In the genomic region with DNA sequence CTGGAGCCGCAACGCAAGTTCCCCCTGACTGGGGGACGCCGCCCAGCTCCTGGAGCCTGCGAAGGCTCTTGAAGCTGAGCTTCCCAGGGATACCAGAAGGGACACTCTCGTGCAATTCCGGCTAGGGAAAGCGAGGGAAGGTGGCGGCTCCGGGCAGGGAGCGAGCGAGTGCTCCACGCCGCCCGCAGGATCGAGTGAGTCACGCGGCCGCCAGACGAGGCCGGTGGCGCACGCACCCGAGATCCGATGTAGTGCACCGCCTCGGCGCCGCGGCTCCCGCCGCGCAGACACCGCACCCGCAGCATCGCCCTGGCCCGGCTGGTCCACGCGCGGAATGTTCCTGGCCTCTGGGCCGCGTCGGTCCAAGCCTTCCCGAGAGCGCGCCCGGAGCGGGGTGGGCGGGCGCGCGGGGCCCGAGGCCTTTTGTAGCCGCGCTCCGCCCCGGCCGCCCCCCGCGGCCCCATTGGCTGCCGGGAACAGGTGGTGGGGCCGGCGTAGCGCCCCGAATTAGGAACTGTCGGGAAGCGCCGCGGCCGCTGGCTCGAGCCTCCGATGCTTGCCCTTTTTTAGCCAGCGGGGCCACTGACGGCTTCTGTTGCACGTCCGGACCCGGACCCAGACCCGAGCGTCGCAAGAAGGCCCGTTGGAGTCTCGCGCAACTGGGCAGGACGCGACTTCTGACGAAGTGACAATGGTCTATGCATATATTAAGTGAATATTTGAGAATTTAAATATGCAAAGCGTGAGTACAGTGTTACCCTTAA, we compare ENCODE assay signal across 8 cellular contexts. TPM values are rescaled to one million over a fixed set of nuclear protein-coding genes. Genes with fewer than 3 reads are reported as not detected.
DNase-seq lines count a peak whose midpoint lies in the region; ATAC-seq and TF ChIP-seq lines count a peak whose summit lies in the region.

TSS of gene GATM (minus strand) at position 396 of the 764 bp plus-strand sequence. CDS start at position 305, 91 bp downstream.

- ATAC-seq in GM18873 (IDR thresholded peaks at IDR 0.05; ENCODE audit: low FRiP score, unreplicated experiment) (peak; percentile 69), HG03095 (IDR thresholded peaks at IDR 0.05; ENCODE audit: unreplicated experiment) (peak; percentile 82), natural killer cell (peak; percentile 75 to 87 (median 82))

- intact Hi-C loops in activated T-helper 1 cell treated with anti-CD3 and anti-CD28 coated beads, Interleukin-12 subunit alpha, Interleukin-12 subunit beta, Interleukin-2, Interleukin-4 antibody, amounts not matched to agents 30 ng/mL and 10 ng/mL and 1 ng/mL, durations not matched to agents 14 hours and 24 hours and 36 hours (cut with micrococcal nuclease), result loop anchor here (5.0 kb wide), 1 partner anchor 261 kb away; no protein-coding TSS in a partner anchor
- intact Hi-C loops in natural killer cell (cut with micrococcal nuclease), result no loop called here

- H3K27ac Mint-ChIP-seq in activated T-helper 1 cell treated with anti-CD3 and anti-CD28 coated beads, Interleukin-12 subunit alpha, Interleukin-12 subunit beta, Interleukin-2, Interleukin-4 antibody, amounts not matched to agents 30 ng/mL and 10 ng/mL and 1 ng/mL, durations not matched to agents 14 hours and 24 hours and 36 hours, result no peak within 1 kb of the TSS
- H3K27ac Mint-ChIP-seq in natural killer cell, result peak within 1 kb of the TSS in 1 of 2 donors; percentile 58

- H3K4me3 ChIP-seq in BJ (ENCODE audit: low read depth, low read length) (peak within 1 kb of the TSS; percentile 42), fibroblast of the aortic adventitia (ENCODE audit: low read depth, low read length) (peak within 1 kb of the TSS; percentile 60)

- DNase-seq in BJ (ENCODE audit: low read depth) (peak; percentile 30), NCI-H82 (lab: John Stamatoyannopoulos, UW) (peak; percentile 84), fibroblast of the aortic adventitia (ENCODE audit: low read depth) (peak; percentile 77), natural killer cell (peak; percentile 45), superior temporal gyrus (ENCODE audit: extremely low spot score) (peak; percentile 90)
- DNase-seq in activated T-helper 1 cell treated with anti-CD3 and anti-CD28 coated beads, Interleukin-12 subunit alpha, Interleukin-12 subunit beta, Interleukin-2, Interleukin-4 antibody, amounts not matched to agents 30 ng/mL and 10 ng/mL and 1 ng/mL, durations not matched to agents 14 hours and 24 hours and 36 hours (ENCODE audit: low spot score), result no peak

- no peaks in the 10 kb centered on the region for H3K9me3 Mint-ChIP-seq in activated T-helper 1 cell treated with anti-CD3 and anti-CD28 coated beads, Interleukin-12 subunit alpha, Interleukin-12 subunit beta, Interleukin-2, Interleukin-4 antibody, amounts not matched to agents 30 ng/mL and 10 ng/mL and 1 ng/mL, durations not matched to agents 14 hours and 24 hours and 36 hours
- no peaks in the 10 kb centered on the region for H3K9me3 Mint-ChIP-seq in natural killer cell

- CTCF ChIA-PET in BJ (lab: Yijun Ruan, JAX), result interaction anchor here (1.1 to 1.6 kb wide), 2 partner anchors 11 to 79 kb away, joined by 3 to 5 read pairs; no protein-coding TSS in a partner anchor

- H3K36me3 Mint-ChIP-seq in activated T-helper 1 cell treated with anti-CD3 and anti-CD28 coated beads, Interleukin-12 subunit alpha, Interleukin-12 subunit beta, Interleukin-2, Interleukin-4 antibody, amounts not matched to agents 30 ng/mL and 10 ng/mL and 1 ng/mL, durations not matched to agents 14 hours and 24 hours and 36 hours (ENCODE audit: low read depth), result no peaks in the 10 kb centered on the region
- H3K36me3 Mint-ChIP-seq in natural killer cell, result no peaks in the 10 kb centered on the region

- TF ChIP-seq CTCF in BJ (IDR thresholded peaks at IDR 0.05; ENCODE audit: insufficient read depth, low read depth, low read length) (peak; percentile 68), fibroblast of the aortic adventitia (IDR thresholded peaks at IDR 0.05; ENCODE audit: insufficient read depth, low read length) (peak; percentile 68), natural killer cell (IDR thresholded peaks at IDR 0.05) (no peak)

- peaks cover 22% of the 10 kb centered on the region for H3K27me3 ChIP-seq in BJ (ENCODE audit: control insufficient read depth, insufficient read depth, low read length)

- H3K4me1 Mint-ChIP-seq in activated T-helper 1 cell treated with anti-CD3 and anti-CD28 coated beads, Interleukin-12 subunit alpha, Interleukin-12 subunit beta, Interleukin-2, Interleukin-4 antibody, amounts not matched to agents 30 ng/mL and 10 ng/mL and 1 ng/mL, durations not matched to agents 14 hours and 24 hours and 36 hours (ENCODE audit: low read depth), result peaks cover 7% of the 10 kb centered on the region
- H3K4me1 Mint-ChIP-seq in natural killer cell, result peaks cover 20 to 24% of the 10 kb centered on the region in 2 donors

- H3K4me3 Mint-ChIP-seq in activated T-helper 1 cell treated with anti-CD3 and anti-CD28 coated beads, Interleukin-12 subunit alpha, Interleukin-12 subunit beta, Interleukin-2, Interleukin-4 antibody, amounts not matched to agents 30 ng/mL and 10 ng/mL and 1 ng/mL, durations not matched to agents 14 hours and 24 hours and 36 hours, result peak within 1 kb of the TSS; percentile 64
- H3K4me3 Mint-ChIP-seq in natural killer cell, result peak within 1 kb of the TSS; percentile 88

- no peaks in the 10 kb centered on the region for H3K36me3 ChIP-seq in BJ (ENCODE audit: control insufficient read depth, insufficient read depth, low read length)

- H3K27me3 Mint-ChIP-seq in activated T-helper 1 cell treated with anti-CD3 and anti-CD28 coated beads, Interleukin-12 subunit alpha, Interleukin-12 subunit beta, Interleukin-2, Interleukin-4 antibody, amounts not matched to agents 30 ng/mL and 10 ng/mL and 1 ng/mL, durations not matched to agents 14 hours and 24 hours and 36 hours (ENCODE audit: insufficient read depth), result peaks cover 76% of the 10 kb centered on the region
- H3K27me3 Mint-ChIP-seq in natural killer cell (ENCODE audit: low read depth in 2 of 2), result peaks cover 34 to 49% of the 10 kb centered on the region in 2 donors

- POLR2A ChIA-PET in BJ (lab: Charles Lee), result no interaction called here

RNA-seq across cellular contexts. Expression of gene GATM, which starts in this region (rescaled TPM):
- 0.10 and 0.17 TPM in 2 replicates for polyA plus RNA-seq in BJ (2011; rRNA removed)
- polyA minus RNA-seq in BJ (2011; rRNA and poly(A)+ RNA removed), result 0.43 TPM in 1 of 2 replicates, not detected in the other
- total RNA-seq in activated T-helper 1 cell treated with anti-CD3 and anti-CD28 coated beads, Interleukin-12 subunit alpha, Interleukin-12 subunit beta, Interleukin-2, Interleukin-4 antibody, amounts not matched to agents 30 ng/mL and 10 ng/mL and 1 ng/mL, durations not matched to agents 14 hours and 24 hours and 36 hours, result 0.86 and 1.0 TPM in 2 replicates
- 0.18 and 0.57 TPM in 2 replicates for total RNA-seq in fibroblast of the aortic adventitia (ENCODE audit: low replicate concordance)
- 1 to 10 TPM; 1.3 to 2.1 (median 2.0) TPM for total RNA-seq in natural killer cell

Comparison
In these comparisons a context has a peak if more than half of its experiments do, and no peak if none do; other contexts are left out.
1. Peak in DNase-seq and H3K4me3 ChIP-seq in BJ; RNA of the gene not detected or under 1 TPM.
2. Peak in DNase-seq and H3K4me3 ChIP-seq in fibroblast of the aortic adventitia; RNA of the gene not detected or under 1 TPM.